In genomic region chr2:206084870-206085741, GRCh38 we compare ENCODE assay signal across 9 cellular contexts. TPM values are rescaled to one million over a fixed set of nuclear protein-coding genes. Genes with fewer than 3 reads are reported as not detected.
DNase-seq lines count a peak whose midpoint lies in the region; ATAC-seq, FAIRE-seq and TF ChIP-seq lines count a peak whose summit lies in the region.
"Had no signal": no experiment of that assay in that cellular context is flagged by ENCODE, and none has a peak within 500 bp of the region (broad histone marks: within the 10 kb centered on the region; RNA-seq: fewer than 3 reads in every experiment).

No MANE protein-coding gene starts in this region.

- peak; percentile 32 for ATAC-seq in GM19455 (IDR thresholded peaks at IDR 0.05; ENCODE audit: unreplicated experiment)
- ATAC-seq in HG03520 (IDR thresholded peaks at IDR 0.05; ENCODE audit: unreplicated experiment) = peak; percentile 21

- H3K4me1 ChIP-seq in kidney (ENCODE audit: control insufficient read depth in 1 of 2, insufficient read depth in 1 of 2, low read depth in 1 of 2, low read length in 2 of 2) = peaks cover 2 to 3% of the 10 kb centered on the region in 2 donors

- peak overlapping the region; percentile 58 for H3K4me3 ChIP-seq in bronchial epithelial cell (ENCODE audit: low read depth, low read length)
- peak overlapping the region; percentile 95 to 97 for H3K4me3 ChIP-seq in kidney (ENCODE audit: low read length in 2 of 2)

- H3K27ac ChIP-seq in VCaP (peak overlapping the region; percentile 99), kidney (ENCODE audit: low read depth in 2 of 2, low read length in 2 of 2) (peak overlapping the region; percentile 97 to 99)

- DNase-seq in COLO668 (lab: John Stamatoyannopoulos, UW; ENCODE audit: unreplicated experiment) = peak; percentile 53
- no peak for DNase-seq in bronchial epithelial cell (ENCODE audit: low read depth)
- peak; percentile 84 for DNase-seq in kidney
- DNase-seq in stimulated activated CD4-positive, alpha-beta T cell treated with anti-CD3 and anti-CD28 coated beads, Interleukin-1b, Interleukin-23, amount 100 ng/mL, for 4 hours (ENCODE audit: low read depth in 2 of 2) = peak; percentile 15 to 37
- DNase-seq in pons (ENCODE audit: low spot score) = no peak

- FAIRE-seq in bronchial epithelial cell (lab: Jason Lieb, UNC) = no peak
- no peak for FAIRE-seq in kidney (lab: Jason Lieb, UNC)
- FAIRE-seq: colon had no signal

- H3K36me3 ChIP-seq in bronchial epithelial cell (ENCODE audit: control insufficient read depth, insufficient read depth, low read length) (no peaks in the 10 kb centered on the region), kidney (ENCODE audit: control insufficient read depth in 1 of 2, insufficient read depth in 2 of 2, low read length in 2 of 2) (no peaks in the 10 kb centered on the region)

- no peaks in the 10 kb centered on the region for H3K27me3 ChIP-seq in bronchial epithelial cell (ENCODE audit: control insufficient read depth, insufficient read depth, low read length)

- peak overlapping the region; percentile 99 for H3K9ac ChIP-seq in kidney (ENCODE audit: low read length in 2 of 2)

- H3K9me3 ChIP-seq in kidney (ENCODE audit: control insufficient read depth in 1 of 2, low read length in 2 of 2) = no peaks in the 10 kb centered on the region

- intact Hi-C loops in kidney (cut with DNase I) = no loop called here

- TF ChIP-seq CTCF in VCaP (conservative IDR thresholded peaks at IDR 0.05) (no peak), bronchial epithelial cell (IDR thresholded peaks at IDR 0.05; ENCODE audit: insufficient read depth, low read length, severe bottlenecking) (no peak), kidney (IDR thresholded peaks at IDR 0.05; ENCODE audit: borderline replicate concordance, extremely low read depth, insufficient read depth) (no peak)

RNA-seq across cellular contexts. Expression of gene INO80D, which starts 0.9 kb away (rescaled TPM):
- 7.6 and 7.7 TPM in 2 replicates for total RNA-seq in bronchial epithelial cell
- 29.9 TPM for total RNA-seq in kidney
- polyA plus RNA-seq in kidney (ENCODE audit: insufficient read depth, low read depth, low replicate concordance) = 1.7 TPM

Comparison
In these comparisons a context has a peak if more than half of its experiments do, and no peak if none do; other contexts are left out.
1. DNase-seq: peak in COLO668 (single experiment), kidney (single experiment) and stimulated activated CD4-positive, alpha-beta T cell treated with anti-CD3 and anti-CD28 coated beads, Interleukin-1b, Interleukin-23, amount 100 ng/mL, for 4 hours (2 of 2); none in bronchial epithelial cell (single experiment) and pons (single experiment).